1 cellular context compared by ENCODE assay signal in genomic region chr12:13499008-13499407, GRCh38.
TF ChIP-seq lines count a peak whose summit lies in the region.

No MANE protein-coding gene starts in this region.

TF ChIP-seq in WTC11, 78 proteins besides CTCF, POLR2A, EP300 and RAD21 (continued from another document):
- TF ChIP-seq STAT6 (CRISPR knock-in tag; conservative IDR thresholded peaks at IDR 0.05; ENCODE audit: low read depth) (no peak), ELF4 (CRISPR knock-in tag; IDR thresholded peaks at IDR 0.05; ENCODE audit: low read depth) (no peak), NR2C2 (CRISPR knock-in tag; IDR thresholded peaks at IDR 0.05) (no peak), CREM (CRISPR knock-in tag; IDR thresholded peaks at IDR 0.05) (no peak), USF1 (CRISPR knock-in tag; IDR thresholded peaks at IDR 0.05) (no peak), MYBL2 (CRISPR knock-in tag; IDR thresholded peaks at IDR 0.05) (no peak), ESRRA (CRISPR knock-in tag; IDR thresholded peaks at IDR 0.05; ENCODE audit: borderline replicate concordance) (no peak), E2F4 (CRISPR knock-in tag; IDR thresholded peaks at IDR 0.05; ENCODE audit: borderline replicate concordance, low read depth) (no peak), PRRX2 (CRISPR knock-in tag; IDR thresholded peaks at IDR 0.05) (no peak), RELA (CRISPR knock-in tag; IDR thresholded peaks at IDR 0.05; ENCODE audit: borderline replicate concordance) (no peak)
